In genomic region chr13:110352735-110353134, GRCh38 we compare ENCODE assay signal across 14 cellular contexts. TPM values are rescaled to one million over a fixed set of nuclear protein-coding genes. Genes with fewer than 3 reads are reported as not detected.
A peak's percentile ranks its signal among the peaks of the same experiment; 100 is the strongest.
DNase-seq lines count a peak whose midpoint lies in the region; ATAC-seq, FAIRE-seq and TF ChIP-seq lines count a peak whose summit lies in the region.
"Had no signal": no experiment of that assay in that cellular context is flagged by ENCODE, and none has a peak within 500 bp of the region (broad histone marks: within the 10 kb centered on the region; RNA-seq: fewer than 3 reads in every experiment).

No MANE protein-coding gene starts in this region.

- no peaks in the 10 kb centered on the region for H3K9me2 ChIP-seq in Loucy (replicated peaks; ENCODE audit: low read depth, low read length)

- no peak for DNase-seq in GM06990 (ENCODE audit: extremely low read depth, insufficient read length)
- DNase-seq in epithelial cell of proximal tubule (ENCODE audit: low read depth) = no peak
- DNase-seq in progenitor cell of endocrine pancreas (ENCODE audit: low spot score, unreplicated experiment) = no peak
- DNase-seq in MV-4-11 (lab: John Stamatoyannopoulos, UW) = no peak
- DNase-seq in RCC 7860 (ENCODE audit: low spot score) = no peak
- no peak for DNase-seq in HuH-7 (ENCODE audit: low spot score)
- DNase-seq: activated CD4-positive, alpha-beta T cell treated with anti-CD3 and anti-CD28 coated beads for 4 hours; activated naive CD4-positive, alpha-beta T cell treated with anti-CD3 and anti-CD28 coated beads for 36 hours; COR-L47; cortex of kidney; head of caudate nucleus; NCI-H2227 treated with DMSO at 0.1 percent for 48 hours had no signal

- no peaks in the 10 kb centered on the region for H3F3A ChIP-seq in Loucy (ENCODE audit: low read depth)

- ATAC-seq in GM21360 (IDR thresholded peaks at IDR 0.05; ENCODE audit: unreplicated experiment) = no peak

- H3K27ac Mint-ChIP-seq in progenitor cell of endocrine pancreas = no peak overlapping the region
- H3K27ac Mint-ChIP-seq: activated naive CD4-positive, alpha-beta T cell treated with anti-CD3 and anti-CD28 coated beads for 36 hours had no signal

- H3K4me2 ChIP-seq in Loucy (ENCODE audit: low read depth, low read length, poor library complexity, severe bottlenecking) = no peak overlapping the region

- H3K4me1 Mint-ChIP-seq in progenitor cell of endocrine pancreas (ENCODE audit: low read depth) = peaks cover 5% of the 10 kb centered on the region

- no peaks in the 10 kb centered on the region for H3K36me3 ChIP-seq in GM06990 (ENCODE audit: control insufficient read depth, insufficient read depth, low read length)
- H3K36me3 ChIP-seq in Loucy (ENCODE audit: insufficient read depth, low read length) = no peaks in the 10 kb centered on the region

- H3K9ac ChIP-seq in Loucy (ENCODE audit: low read depth, low read length, poor library complexity, severe bottlenecking) = no peak overlapping the region

- no peaks in the 10 kb centered on the region for H3K9me3 ChIP-seq in Loucy (ENCODE audit: insufficient read depth, low read depth, low read length)

- H3K4me3 ChIP-seq in GM06990 (replicated peaks; ENCODE audit: low read depth, low read length) = no peak overlapping the region
- no peak overlapping the region for H3K4me3 ChIP-seq in Loucy (ENCODE audit: low read length, poor library complexity, severe bottlenecking)
- no peak overlapping the region for H3K4me3 ChIP-seq in epithelial cell of proximal tubule (ENCODE audit: low read depth, low read length)

- H2AFZ ChIP-seq in Loucy (ENCODE audit: low read length) = no peak overlapping the region

- H4K20me1 ChIP-seq in Loucy (ENCODE audit: insufficient read depth, low read length, poor library complexity, severe bottlenecking) = no peaks in the 10 kb centered on the region

- H3K79me2 ChIP-seq in Loucy (ENCODE audit: insufficient read depth, low read length) = no peaks in the 10 kb centered on the region

- no peak overlapping the region for H3K4me3 Mint-ChIP-seq in progenitor cell of endocrine pancreas (ENCODE audit: low read depth)
- H3K4me3 Mint-ChIP-seq: activated naive CD4-positive, alpha-beta T cell treated with anti-CD3 and anti-CD28 coated beads for 36 hours had no signal

- H3K27me3 ChIP-seq in GM06990 (replicated peaks; ENCODE audit: control insufficient read depth, insufficient read depth, low read length) = no peaks in the 10 kb centered on the region; the same call in 1 of the 2 replicates
- no peaks in the 10 kb centered on the region for H3K27me3 ChIP-seq in Loucy (ENCODE audit: insufficient read depth, low read length, poor library complexity, severe bottlenecking)

- no peak for FAIRE-seq in RCC 7860 (lab: Jason Lieb, UNC)

- peak; percentile 54 for TF ChIP-seq CTCF in GM06990 (IDR thresholded peaks at IDR 0.05; ENCODE audit: insufficient read depth, low read length, poor library complexity, severe bottlenecking)
- TF ChIP-seq CTCF in Loucy (conservative IDR thresholded peaks at IDR 0.05; ENCODE audit: low read length) = peak; percentile 55
- peak; percentile 48 for TF ChIP-seq CTCF in epithelial cell of proximal tubule (conservative IDR thresholded peaks at IDR 0.05; ENCODE audit: low read depth, low read length)
- peak; percentile 25 for TF ChIP-seq CTCF in progenitor cell of endocrine pancreas (IDR thresholded peaks at IDR 0.05; ENCODE audit: unreplicated experiment)

- H3K9me3 Mint-ChIP-seq in progenitor cell of endocrine pancreas (ENCODE audit: low read depth) = no peaks in the 10 kb centered on the region
- H3K9me3 Mint-ChIP-seq: activated naive CD4-positive, alpha-beta T cell treated with anti-CD3 and anti-CD28 coated beads for 36 hours had no signal

- H3K27me3 Mint-ChIP-seq in progenitor cell of endocrine pancreas = no peaks in the 10 kb centered on the region

- no peaks in the 10 kb centered on the region for H3K4me1 ChIP-seq in Loucy (ENCODE audit: insufficient read depth, low read length, poor library complexity, severe bottlenecking)

- H3K36me3 Mint-ChIP-seq in progenitor cell of endocrine pancreas (ENCODE audit: insufficient read depth) = peaks cover 7% of the 10 kb centered on the region

RNA-seq across cellular contexts. Expression of gene COL4A2, which starts 45.7 kb away (rescaled TPM):
- total RNA-seq in epithelial cell of proximal tubule (513 and 728 TPM in 2 replicates), progenitor cell of endocrine pancreas (120 and 121 TPM in 2 replicates)
- total RNA-seq: activated naive CD4-positive, alpha-beta T cell treated with anti-CD3 and anti-CD28 coated beads for 36 hours had no signal

RNA-seq across cellular contexts. Expression of gene COL4A1, which starts 45.8 kb away (rescaled TPM):
- total RNA-seq in epithelial cell of proximal tubule (426 and 547 TPM in 2 replicates), progenitor cell of endocrine pancreas (81.3 and 90.8 TPM in 2 replicates)
